1 cellular context compared by ENCODE assay signal in genomic region chr9:93156475-93157008, GRCh38.
A peak's percentile ranks its signal among the peaks of the same experiment; 100 is the strongest.
TF ChIP-seq lines count a peak whose summit lies in the region.

No MANE protein-coding gene starts in this region.

TF ChIP-seq in GM12878, 131 proteins besides CTCF, POLR2A, EP300 and RAD21 (continued from another document):
- TF ChIP-seq SMAD5 (IDR thresholded peaks at IDR 0.05; ENCODE audit: low read depth) (no peak), CEBPZ (IDR thresholded peaks at IDR 0.05; ENCODE audit: low read depth, low read length) (no peak), HDAC6 (IDR thresholded peaks at IDR 0.05; ENCODE audit: unreplicated experiment) (no peak), MLLT1 (IDR thresholded peaks at IDR 0.05) (no peak), IKZF2 (IDR thresholded peaks at IDR 0.05) (peak in 1 of 2 experiments; percentile 51; a peak in 1 of 4 replicates), RAD51 (IDR thresholded peaks at IDR 0.05) (no peak), PBX3 (IDR thresholded peaks at IDR 0.05; ENCODE audit: insufficient replicate concordance, low read depth, low read length) (peak; percentile 46), MEF2B (IDR thresholded peaks at IDR 0.05; ENCODE audit: partially characterized antibody, poor library complexity, severe bottlenecking) (no peak), BCL11A (IDR thresholded peaks at IDR 0.05; ENCODE audit: low read depth, low read length) (peak; percentile 67; the same call in 1 of the 2 replicates), HDAC2 (IDR thresholded peaks at IDR 0.05) (no peak), IRF5 (IDR thresholded peaks at IDR 0.05; ENCODE audit: borderline replicate concordance) (no peak), ETV6 (conservative IDR thresholded peaks at IDR 0.05 in 1 of 2, IDR thresholded peaks at IDR 0.05 in 1 of 2; ENCODE audit: borderline replicate concordance in 1 of 2, low read depth in 1 of 2) (peak in 1 of 2 experiments; percentile 98; a peak in 2 of 4 replicates), EED (IDR thresholded peaks at IDR 0.05; ENCODE audit: low read depth) (peak; percentile 90), ZNF384 (IDR thresholded peaks at IDR 0.05; ENCODE audit: borderline replicate concordance, low read depth, low read length) (no peak), NR2C2 (IDR thresholded peaks at IDR 0.05; ENCODE audit: borderline replicate concordance, control insufficient read depth, insufficient read length, low read depth) (no peak), JUND (IDR thresholded peaks at IDR 0.05; ENCODE audit: low read depth, low read length) (no peak), HCFC1 (IDR thresholded peaks at IDR 0.05; ENCODE audit: low read length) (no peak), JUNB (IDR thresholded peaks at IDR 0.05) (peak; percentile 91), DPF2 (IDR thresholded peaks at IDR 0.05) (no peak), SMAD1 (IDR thresholded peaks at IDR 0.05; ENCODE audit: low read depth, partially characterized antibody) (no peak), FOS (IDR thresholded peaks at IDR 0.05; ENCODE audit: borderline replicate concordance, extremely low read depth, insufficient read length) (no peak), IKZF1 (conservative IDR thresholded peaks at IDR 0.05) (peak; percentile 46), PKNOX1 (IDR thresholded peaks at IDR 0.05) (peak; percentile 81), POLR2AphosphoS2 (IDR thresholded peaks at IDR 0.05; ENCODE audit: low read depth, low read length) (no peak), EGR1 (IDR thresholded peaks at IDR 0.05; ENCODE audit: borderline replicate concordance in 1 of 2, low read depth in 2 of 2, low read length in 2 of 2) (0 out of 3 replicates have a peak, but pooled peaks of 1 of the 2 experiments have one; percentile 30), ESRRA (IDR thresholded peaks at IDR 0.05; ENCODE audit: low read length) (no peak), TCF12 (IDR thresholded peaks at IDR 0.05; ENCODE audit: low read depth, low read length) (no peak), STAT3 (IDR thresholded peaks at IDR 0.05; ENCODE audit: low read depth, low read length) (no peak), CBX3 (IDR thresholded peaks at IDR 0.05; ENCODE audit: borderline replicate concordance, low read depth) (no peak), NR2C1 (IDR thresholded peaks at IDR 0.05) (no peak), POU2F2 (IDR thresholded peaks at IDR 0.05; ENCODE audit: borderline replicate concordance, low read depth, low read length) (0 out of 3 replicates have a peak, but pooled peaks have one; percentile 32), ZBTB4 (CRISPR knock-in tag; IDR thresholded peaks at IDR 0.05) (no peak), KAT2A (conservative IDR thresholded peaks at IDR 0.05; ENCODE audit: control insufficient read depth, low read depth, low read length) (no peak), YBX1 (IDR thresholded peaks at IDR 0.05) (no peak), ELK1 (IDR thresholded peaks at IDR 0.05; ENCODE audit: low read depth, low read length) (no peak), STAT1 (conservative IDR thresholded peaks at IDR 0.05) (no peak), ATF2 (IDR thresholded peaks at IDR 0.05; ENCODE audit: low read length) (peak; percentile 57; the same call in 1 of the 2 replicates)
